34 cellular contexts compared by ENCODE assay signal in the genomic region with DNA sequence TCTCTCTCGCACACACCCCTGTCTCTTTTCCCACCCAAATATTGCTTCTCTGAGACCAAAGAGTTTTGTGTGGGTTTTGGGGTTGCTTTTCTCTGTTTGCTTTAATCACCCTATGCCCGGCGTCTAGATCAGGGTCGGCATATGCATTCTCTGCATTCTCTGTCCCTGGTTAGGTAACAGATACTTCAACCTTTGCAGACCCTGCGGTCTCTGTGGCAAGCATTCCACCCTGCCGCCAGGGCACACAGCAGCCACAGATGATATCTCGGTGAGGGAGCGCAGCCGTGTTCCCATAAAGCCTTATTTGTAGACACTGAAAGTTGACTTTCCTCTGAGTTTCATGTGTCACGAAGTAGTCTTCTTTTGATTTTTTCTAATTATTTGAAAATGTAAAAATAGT.
"Had no signal": no experiment of that assay in that cellular context is flagged by ENCODE, and none has a peak within 500 bp of the region (broad histone marks: within the 10 kb centered on the region; RNA-seq: fewer than 3 reads in every experiment).

No MANE protein-coding gene starts in this region.

- H3K27ac ChIP-seq: ascending aorta, cardiac muscle cell, SJSA1, WERI-Rb-1 had no signal

- H3K9ac ChIP-seq: SK-N-SH had no signal

- H3K27me3 ChIP-seq: ascending aorta, SJSA1 had no signal

- H3K36me3 Mint-ChIP-seq: T-cell had no signal

- H3K4me1 ChIP-seq: ascending aorta, SJSA1 had no signal

- DNase-seq: activated CD4-positive, alpha-beta T cell treated with anti-CD3 and anti-CD28 coated beads, Interleukin-2, amount 10 ng/mL, durations not matched to agents 24 days and 14 days; activated CD4-positive, alpha-beta T cell treated with anti-CD3 and anti-CD28 coated beads, Interleukin-2, amount 50 U/mL, for 4 hours; activated CD4-positive, CD25-positive, alpha-beta regulatory T cell; activated CD8-positive, alpha-beta T cell treated with anti-CD3 and anti-CD28 coated beads for 36 hours; activated effector memory CD4-positive, alpha-beta T cell treated with anti-CD3 and anti-CD28 coated beads, Interleukin-2, amount 50 U/mL, for 16 hours; activated naive CD4-positive, alpha-beta T cell; activated naive CD4-positive, alpha-beta T cell treated with anti-CD3 and anti-CD28 coated beads, Interleukin-2, amount 50 U/mL, for 16 hours; activated naive CD8-positive, alpha-beta T cell treated with anti-CD3 and anti-CD28 coated beads for 36 hours; activated T-cell treated with anti-CD3 and anti-CD28 coated beads, Interleukin-2, amount 50 U/mL, for 1 hour; activated T-cell treated with anti-CD3 and anti-CD28 coated beads, Interleukin-2, amount 50 U/mL, for 72 hours; amygdala; NCI-H1092 treated with DMSO at 0.1 percent for 48 hours; NCI-H1417; NCI-H146; NCI-H187; NCI-H2029 treated with DMSO at 0.1 percent for 48 hours; NCI-H2107; NCI-H2171; NCI-H510A; NCI-H526; NCI-H748 treated with DMSO at 0.1 percent for 48 hours; OCI-M1; SHP77 treated with DMSO at 0.1 percent for 48 hours; SK-N-SH; T-cell; T-helper 17 cell; T-helper 9 cell; WERI-Rb-1 had no signal

- H3K27ac Mint-ChIP-seq: activated CD4-positive, alpha-beta T cell treated with anti-CD3 and anti-CD28 coated beads, Interleukin-2, amount 10 ng/mL, durations not matched to agents 24 days and 14 days; activated CD8-positive, alpha-beta T cell treated with anti-CD3 and anti-CD28 coated beads for 36 hours; activated naive CD8-positive, alpha-beta T cell treated with anti-CD3 and anti-CD28 coated beads for 36 hours; activated T-cell treated with anti-CD3 and anti-CD28 coated beads, Interleukin-2, amount 50 U/mL, for 72 hours; activated T-helper 17 cell treated with anti-CD3 and anti-CD28 coated beads, Interleukin-2, amount 50 U/mL, for 72 hours; T-cell; T-helper 17 cell had no signal

- H3K4me1 Mint-ChIP-seq: activated T-helper 17 cell treated with anti-CD3 and anti-CD28 coated beads, Interleukin-2, amount 50 U/mL, for 72 hours; central memory CD8-positive, alpha-beta T cell; T-helper 17 cell had no signal

- H3K4me3 ChIP-seq: ascending aorta, cardiac muscle cell, K562, SJSA1 had no signal

- ATAC-seq: activated CD8-positive, alpha-beta T cell treated with anti-CD3 and anti-CD28 coated beads for 36 hours; activated T-cell treated with anti-CD3 and anti-CD28 coated beads, Interleukin-2, amount 50 U/mL, for 72 hours; activated T-helper 17 cell treated with anti-CD3 and anti-CD28 coated beads, Interleukin-2, amount 50 U/mL, for 72 hours; K562; T-cell; T-helper 17 cell had no signal

- H3K9me3 ChIP-seq: ascending aorta, SJSA1, SK-N-SH had no signal

- H3K4me3 Mint-ChIP-seq: activated CD4-positive, alpha-beta T cell treated with anti-CD3 and anti-CD28 coated beads, Interleukin-2, amount 10 ng/mL, durations not matched to agents 24 days and 14 days; activated CD8-positive, alpha-beta T cell treated with anti-CD3 and anti-CD28 coated beads for 36 hours; activated naive CD8-positive, alpha-beta T cell treated with anti-CD3 and anti-CD28 coated beads for 36 hours; activated T-cell treated with anti-CD3 and anti-CD28 coated beads, Interleukin-2, amount 50 U/mL, for 72 hours; activated T-helper 17 cell treated with anti-CD3 and anti-CD28 coated beads, Interleukin-2, amount 50 U/mL, for 72 hours; central memory CD8-positive, alpha-beta T cell; T-cell; T-helper 17 cell had no signal

- H3K36me3 ChIP-seq: ascending aorta, cardiac muscle cell, SJSA1, WERI-Rb-1 had no signal

- H3K4me2 ChIP-seq: SK-N-SH had no signal
